In genomic region chr7:119175916-119176627, GRCh38 we compare ENCODE assay signal across 8 cellular contexts.
DNase-seq lines count a peak whose midpoint lies in the region; ATAC-seq and TF ChIP-seq lines count a peak whose summit lies in the region.

No MANE protein-coding gene starts in this region.

- no peaks in the 10 kb centered on the region for H3K4me1 Mint-ChIP-seq in activated CD4-positive, alpha-beta T cell treated with anti-CD3 and anti-CD28 coated beads, Interleukin-2, amount 10 ng/mL, durations not matched to agents 24 days and 14 days
- no peaks in the 10 kb centered on the region for H3K4me1 Mint-ChIP-seq in T-cell

- H3K9me3 ChIP-seq in MM.1S (replicated peaks; ENCODE audit: insufficient read depth, low read length), result no peaks in the 10 kb centered on the region

- H2AFZ ChIP-seq in MM.1S (ENCODE audit: low read length), result peak overlapping the region; percentile 88

- H3K36me3 Mint-ChIP-seq in activated CD4-positive, alpha-beta T cell treated with anti-CD3 and anti-CD28 coated beads, Interleukin-2, amount 10 ng/mL, durations not matched to agents 24 days and 14 days (ENCODE audit: low read depth), result no peaks in the 10 kb centered on the region
- no peaks in the 10 kb centered on the region for H3K36me3 Mint-ChIP-seq in T-cell

- no peaks in the 10 kb centered on the region for H3K27me3 ChIP-seq in MM.1S (replicated peaks; ENCODE audit: insufficient read depth, low read length)
- no peaks in the 10 kb centered on the region for H3K27me3 ChIP-seq in dorsolateral prefrontal cortex

- intact Hi-C loops in activated CD4-positive, alpha-beta T cell treated with anti-CD3 and anti-CD28 coated beads, Interleukin-2, amount 10 ng/mL, durations not matched to agents 24 days and 14 days (cut with micrococcal nuclease), result loop anchor here (5.0 kb wide), 1 partner anchor 914 kb away; no protein-coding TSS in a partner anchor
- intact Hi-C loops in dorsolateral prefrontal cortex (cut with DNase I), result loop anchor here (10.0 kb wide), 3 partner anchors 821 to 921 kb away; no protein-coding TSS in a partner anchor

- CTCF ChIA-PET in T-cell (lab: Charles Lee), result interaction anchor here in 1 of 2 donors (0.6 kb wide), 1 partner anchor 29 kb away, joined by 3 read pairs; no protein-coding TSS in a partner anchor

- no peak overlapping the region for H3K9ac ChIP-seq in MM.1S (ENCODE audit: low read length)

- H3K9me3 Mint-ChIP-seq in activated CD4-positive, alpha-beta T cell treated with anti-CD3 and anti-CD28 coated beads, Interleukin-2, amount 10 ng/mL, durations not matched to agents 24 days and 14 days, result no peaks in the 10 kb centered on the region
- peaks cover 0 to 3% (median 0%) of the 10 kb centered on the region in 3 donors for H3K9me3 Mint-ChIP-seq in T-cell

- peak; percentile 94 for TF ChIP-seq CTCF in MM.1S (IDR thresholded peaks at IDR 0.05; ENCODE audit: low read length)
- TF ChIP-seq CTCF in dorsolateral prefrontal cortex (IDR thresholded peaks at IDR 0.05 in 54 of 56, conservative IDR thresholded peaks at IDR 0.05 in 2 of 56; ENCODE audit: low read depth in 1 of 56, partially characterized antibody in 56 of 56), result peak; percentile 57 to 87 (median 74)

- no peak overlapping the region for H3K27ac Mint-ChIP-seq in activated CD4-positive, alpha-beta T cell treated with anti-CD3 and anti-CD28 coated beads, Interleukin-2, amount 10 ng/mL, durations not matched to agents 24 days and 14 days
- no peak overlapping the region for H3K27ac Mint-ChIP-seq in T-cell

- peak; percentile 78 for DNase-seq in activated CD4-positive, alpha-beta T cell treated with anti-CD3 and anti-CD28 coated beads, Interleukin-2, amount 10 ng/mL, durations not matched to agents 24 days and 14 days
- no peak for DNase-seq in activated CD4-positive, alpha-beta T cell treated with anti-CD3 and anti-CD28 coated beads for 1 hour
- peak; percentile 73 for DNase-seq in H4 (ENCODE audit: low spot score)
- peak; percentile 84 for DNase-seq in MM.1S
- peak; percentile 88 for DNase-seq in RKO (ENCODE audit: low spot score)
- peak in 5 of 10 donors; percentile 18 to 76 (median 51) for DNase-seq in dorsolateral prefrontal cortex
- DNase-seq in mucosa of gallbladder (ENCODE audit: low spot score), result peak; percentile 45
- DNase-seq in T-cell, result no peak

- H3K27me3 Mint-ChIP-seq in activated CD4-positive, alpha-beta T cell treated with anti-CD3 and anti-CD28 coated beads, Interleukin-2, amount 10 ng/mL, durations not matched to agents 24 days and 14 days, result no peaks in the 10 kb centered on the region
- H3K27me3 Mint-ChIP-seq in T-cell, result no peaks in the 10 kb centered on the region

- no peak for ATAC-seq in T-cell (replicated peaks in 1 of 4)

- POLR2A ChIA-PET in T-cell (lab: Charles Lee), result no interaction called here

- no peaks in the 10 kb centered on the region for H4K20me1 ChIP-seq in MM.1S (ENCODE audit: insufficient read depth, low read length)

- no peak overlapping the region for H3K27ac ChIP-seq in MM.1S (ENCODE audit: low read length)
- no peak overlapping the region for H3K27ac ChIP-seq in dorsolateral prefrontal cortex

- no peaks in the 10 kb centered on the region for H3K4me1 ChIP-seq in MM.1S (ENCODE audit: low read length)

- no peaks in the 10 kb centered on the region for H3F3A ChIP-seq in MM.1S (ENCODE audit: insufficient read depth, low read length)

- no peak overlapping the region for H3K4me3 ChIP-seq in MM.1S (ENCODE audit: low read length)
- H3K4me3 ChIP-seq in dorsolateral prefrontal cortex, result no peak overlapping the region

- H3K4me2 ChIP-seq in MM.1S (ENCODE audit: low read depth, low read length), result peak overlapping the region; percentile 38; the same call in 1 of the 2 replicates

- H3K4me3 Mint-ChIP-seq in activated CD4-positive, alpha-beta T cell treated with anti-CD3 and anti-CD28 coated beads, Interleukin-2, amount 10 ng/mL, durations not matched to agents 24 days and 14 days, result no peak overlapping the region
- H3K4me3 Mint-ChIP-seq in T-cell, result no peak overlapping the region

- H3K36me3 ChIP-seq in MM.1S (replicated peaks; ENCODE audit: insufficient read depth, low read length), result no peaks in the 10 kb centered on the region

- no peaks in the 10 kb centered on the region for H3K79me2 ChIP-seq in MM.1S (ENCODE audit: low read length)

- no peaks in the 10 kb centered on the region for H3K9me2 ChIP-seq in MM.1S (replicated peaks; ENCODE audit: insufficient read depth, low read length)

Comparison
In these comparisons a context has a peak if more than half of its experiments do, and no peak if none do; other contexts are left out.
1. DNase-seq: peak in activated CD4-positive, alpha-beta T cell treated with anti-CD3 and anti-CD28 coated beads, Interleukin-2, amount 10 ng/mL, durations not matched to agents 24 days and 14 days (single experiment), H4 (single experiment), MM.1S (single experiment), RKO (single experiment) and mucosa of gallbladder (single experiment); none in activated CD4-positive, alpha-beta T cell treated with anti-CD3 and anti-CD28 coated beads for 1 hour (single experiment) and T-cell (0 of 34).